In the genomic region with DNA sequence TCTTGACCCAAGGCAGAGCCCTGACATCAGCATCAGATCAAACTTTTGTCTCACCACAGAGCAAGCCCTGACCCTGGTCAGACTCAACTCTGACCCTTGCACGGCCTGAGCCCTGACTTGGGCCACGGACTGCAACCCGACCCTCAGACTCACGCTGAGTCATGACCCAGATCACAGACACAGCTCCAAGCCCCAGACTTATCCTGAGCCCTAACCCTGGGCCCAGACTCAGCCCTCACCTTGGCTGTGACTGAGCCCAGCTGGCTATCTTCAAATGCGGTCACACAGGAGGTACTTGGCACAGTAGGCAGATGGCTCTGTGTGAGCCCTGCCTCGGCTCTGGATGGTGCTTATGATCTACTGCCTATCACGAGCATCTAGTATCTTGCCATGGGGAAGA, we compare ENCODE assay signal across 26 cellular contexts.
"Had no signal": no experiment of that assay in that cellular context is flagged by ENCODE, and none has a peak within 500 bp of the region (broad histone marks: within the 10 kb centered on the region; RNA-seq: fewer than 3 reads in every experiment).

No MANE protein-coding gene starts in this region.

- FAIRE-seq: kidney had no signal

- H3K4me3 Mint-ChIP-seq: naive thymus-derived CD4-positive, alpha-beta T cell; nephron progenitor cell; stimulated activated naive B cell treated with anti-CD40 and anti-IgM and Interleukin-4, amounts not matched to agents 10 μg/mL and 1 μg/mL and 100 μg/mL, for 72 hours had no signal

- H3K27ac ChIP-seq: left ventricle myocardium inferior, ovary, prostate gland, skin epidermis, stomach, testis, thyroid gland, uterus had no signal

- H3K4me1 ChIP-seq: left ventricle myocardium inferior, prostate gland, stomach, testis, thyroid gland, uterus had no signal

- H3K27ac Mint-ChIP-seq: naive thymus-derived CD4-positive, alpha-beta T cell; nephron progenitor cell; stimulated activated naive B cell treated with anti-CD40 and anti-IgM and Interleukin-4, amounts not matched to agents 10 μg/mL and 1 μg/mL and 100 μg/mL, for 72 hours had no signal

- H3K27me3 ChIP-seq: ovary, stomach, testis, thyroid gland, uterus had no signal

- H3K4me3 ChIP-seq: left ventricle myocardium inferior, lung, mucosa of descending colon, ovary, prostate gland, skin epidermis, stomach, testis, thyroid gland, uterus had no signal

- ATAC-seq: mucosa of descending colon; naive thymus-derived CD4-positive, alpha-beta T cell; right cardiac atrium; sciatic nerve; stimulated activated naive B cell treated with anti-CD40 and anti-IgM and Interleukin-4, amounts not matched to agents 10 μg/mL and 1 μg/mL and 100 μg/mL, for 72 hours; stimulated activated naive CD8-positive, alpha-beta T cell treated with anti-CD3 and anti-CD28 coated beads, Interleukin-15, Interleukin-2, amounts not matched to agents 100 U/mL and 50 U/mL, for 24 hours had no signal

- H3K27me3 Mint-ChIP-seq: stimulated activated naive B cell treated with anti-CD40 and anti-IgM and Interleukin-4, amounts not matched to agents 10 μg/mL and 1 μg/mL and 100 μg/mL, for 72 hours had no signal

- H3K36me3 ChIP-seq: left ventricle myocardium inferior, ovary, prostate gland, stomach, thyroid gland, uterus had no signal

- H3K9me3 ChIP-seq: left ventricle myocardium inferior, mucosa of descending colon, ovary, prostate gland, stomach, testis, thyroid gland, uterus had no signal

- DNase-seq: hippocampal formation; kidney; left ventricle myocardium inferior; midbrain; mucosa of descending colon; naive thymus-derived CD4-positive, alpha-beta T cell; nephron progenitor cell; ovary; posterior cingulate gyrus; retina; right cardiac atrium; stimulated activated CD4-positive, alpha-beta T cell treated with anti-CD3 and anti-CD28 coated beads, Interleukin-12 subunit alpha, Interleukin-12 subunit beta, amount 100 ng/mL, for 4 hours; stimulated activated CD4-positive, alpha-beta T cell treated with anti-CD3 and anti-CD28 coated beads, Interleukin-15, amount 100 ng/mL, for 24 hours; stimulated activated CD4-positive, alpha-beta T cell treated with anti-CD3 and anti-CD28 coated beads, Interleukin-2, amount 100 ng/mL, for 24 hours; stimulated activated CD4-positive, alpha-beta T cell treated with anti-CD3 and anti-CD28 coated beads, Interleukin-4, amount 100 ng/mL, for 1 hour; stimulated activated naive B cell treated with anti-CD40 and anti-IgM and Interleukin-4, amounts not matched to agents 10 μg/mL and 1 μg/mL and 100 μg/mL, for 72 hours; stimulated activated naive CD8-positive, alpha-beta T cell treated with anti-CD3 and anti-CD28 coated beads, Interleukin-15, Interleukin-2, amounts not matched to agents 100 U/mL and 50 U/mL, for 24 hours; stomach; testis; thyroid gland; trophoblast cell; uterus had no signal

- H3K36me3 Mint-ChIP-seq: naive thymus-derived CD4-positive, alpha-beta T cell; stimulated activated naive B cell treated with anti-CD40 and anti-IgM and Interleukin-4, amounts not matched to agents 10 μg/mL and 1 μg/mL and 100 μg/mL, for 72 hours had no signal

- H3K4me1 Mint-ChIP-seq: naive thymus-derived CD4-positive, alpha-beta T cell; stimulated activated naive B cell treated with anti-CD40 and anti-IgM and Interleukin-4, amounts not matched to agents 10 μg/mL and 1 μg/mL and 100 μg/mL, for 72 hours had no signal

- H3K9me3 Mint-ChIP-seq: nephron progenitor cell had no signal
